In the genomic region with DNA sequence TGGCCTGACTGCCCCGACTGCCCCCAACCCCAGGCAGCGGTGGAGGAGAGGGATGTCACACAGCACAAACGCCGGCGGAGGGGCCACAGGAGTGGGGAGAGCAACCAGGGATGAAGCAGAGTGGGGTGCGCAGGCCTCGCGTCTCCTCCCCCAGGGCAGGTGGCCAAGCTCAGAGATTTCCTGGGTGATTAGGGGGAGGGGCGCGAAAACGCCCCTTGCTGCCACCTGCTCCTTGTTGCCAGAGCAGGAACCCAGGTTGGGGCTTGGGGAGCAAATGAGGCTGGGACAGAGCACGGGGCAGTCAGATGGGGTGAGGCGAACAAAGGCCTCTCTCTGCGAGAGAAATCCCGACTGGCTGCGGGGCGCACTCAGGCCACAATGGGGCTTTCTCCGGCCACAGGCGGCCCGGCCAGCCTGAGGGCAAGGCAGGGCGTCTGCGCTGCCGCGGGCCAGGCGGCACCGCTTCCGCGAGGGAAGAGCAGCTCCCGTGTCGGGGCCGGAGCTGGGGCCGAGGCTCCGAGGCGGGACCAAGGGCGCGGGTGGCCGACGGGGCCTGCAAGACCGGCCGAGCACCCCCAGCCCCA, we compare ENCODE assay signal across 2 cellular contexts.
TF ChIP-seq lines count a peak whose summit lies in the region.

No MANE protein-coding gene starts in this region.

TF ChIP-seq in SK-N-SH, 30 proteins besides CTCF, POLR2A, EP300 and RAD21:
- TF ChIP-seq, protein P1, sequence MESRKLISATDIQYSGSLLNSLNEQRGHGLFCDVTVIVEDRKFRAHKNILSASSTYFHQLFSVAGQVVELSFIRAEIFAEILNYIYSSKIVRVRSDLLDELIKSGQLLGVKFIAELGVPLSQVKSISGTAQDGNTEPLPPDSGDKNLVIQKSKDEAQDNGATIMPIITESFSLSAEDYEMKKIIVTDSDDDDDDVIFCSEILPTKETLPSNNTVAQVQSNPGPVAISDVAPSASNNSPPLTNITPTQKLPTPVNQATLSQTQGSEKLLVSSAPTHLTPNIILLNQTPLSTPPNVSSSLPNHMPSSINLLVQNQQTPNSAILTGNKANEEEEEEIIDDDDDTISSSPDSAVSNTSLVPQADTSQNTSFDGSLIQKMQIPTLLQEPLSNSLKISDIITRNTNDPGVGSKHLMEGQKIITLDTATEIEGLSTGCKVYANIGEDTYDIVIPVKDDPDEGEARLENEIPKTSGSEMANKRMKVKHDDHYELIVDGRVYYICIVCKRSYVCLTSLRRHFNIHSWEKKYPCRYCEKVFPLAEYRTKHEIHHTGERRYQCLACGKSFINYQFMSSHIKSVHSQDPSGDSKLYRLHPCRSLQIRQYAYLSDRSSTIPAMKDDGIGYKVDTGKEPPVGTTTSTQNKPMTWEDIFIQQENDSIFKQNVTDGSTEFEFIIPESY (IDR thresholded peaks at IDR 0.05; ENCODE audit: borderline replicate concordance, low read depth), result no peak
- TF ChIP-seq, protein P2, sequence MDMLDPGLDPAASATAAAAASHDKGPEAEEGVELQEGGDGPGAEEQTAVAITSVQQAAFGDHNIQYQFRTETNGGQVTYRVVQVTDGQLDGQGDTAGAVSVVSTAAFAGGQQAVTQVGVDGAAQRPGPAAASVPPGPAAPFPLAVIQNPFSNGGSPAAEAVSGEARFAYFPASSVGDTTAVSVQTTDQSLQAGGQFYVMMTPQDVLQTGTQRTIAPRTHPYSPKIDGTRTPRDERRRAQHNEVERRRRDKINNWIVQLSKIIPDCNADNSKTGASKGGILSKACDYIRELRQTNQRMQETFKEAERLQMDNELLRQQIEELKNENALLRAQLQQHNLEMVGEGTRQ (IDR thresholded peaks at IDR 0.05; ENCODE audit: borderline replicate concordance, low read depth, low read length), result no peak
- peak; percentile 56; the same call in 1 of the 2 replicates for TF ChIP-seq GATA2 (CRISPR knock-in tag; IDR thresholded peaks at IDR 0.05)

TF ChIP-seq in H1, 55 proteins besides CTCF, POLR2A, EP300 and RAD21:
- TF ChIP-seq TBP (IDR thresholded peaks at IDR 0.05; ENCODE audit: low read depth, low read length), result 0 out of 2 replicates have a peak, but pooled peaks have one; percentile 47
- peak; percentile 79 for TF ChIP-seq POLR2AphosphoS5 (IDR thresholded peaks at IDR 0.05; ENCODE audit: low read depth, low read length)
- TF ChIP-seq CBX5 (IDR thresholded peaks at IDR 0.05; ENCODE audit: low read depth, low read length), result no peak
- 0 out of 2 replicates have a peak, but pooled peaks have one; percentile 82 for TF ChIP-seq RBBP5 (IDR thresholded peaks at IDR 0.05; ENCODE audit: borderline replicate concordance, low read depth, low read length)
- 0 out of 2 replicates have a peak, but pooled peaks have one; percentile 37 for TF ChIP-seq SP1 (IDR thresholded peaks at IDR 0.05; ENCODE audit: low read depth, low read length)
- TF ChIP-seq TAF1 (IDR thresholded peaks at IDR 0.05; ENCODE audit: low read depth, low read length), result no peak; the same call in 1 of the 2 replicates
- peak; percentile 77 for TF ChIP-seq PHF8 (conservative IDR thresholded peaks at IDR 0.05; ENCODE audit: low read depth, low read length)
- TF ChIP-seq BACH1 (IDR thresholded peaks at IDR 0.05; ENCODE audit: low read length), result 0 out of 2 replicates have a peak, but pooled peaks have one; percentile 36
- peak; percentile 78 for TF ChIP-seq ASH2L (IDR thresholded peaks at IDR 0.05; ENCODE audit: low read length)
- TF ChIP-seq HDAC2 (IDR thresholded peaks at IDR 0.05; ENCODE audit: borderline replicate concordance in 1 of 2, low read depth in 2 of 2, low read length in 2 of 2), result peak in 1 of 2 experiments; percentile 56; a peak in 1 of 4 replicates
- TF ChIP-seq KDM5A (IDR thresholded peaks at IDR 0.05; ENCODE audit: low read length), result no peak
- TF ChIP-seq, protein P3, sequence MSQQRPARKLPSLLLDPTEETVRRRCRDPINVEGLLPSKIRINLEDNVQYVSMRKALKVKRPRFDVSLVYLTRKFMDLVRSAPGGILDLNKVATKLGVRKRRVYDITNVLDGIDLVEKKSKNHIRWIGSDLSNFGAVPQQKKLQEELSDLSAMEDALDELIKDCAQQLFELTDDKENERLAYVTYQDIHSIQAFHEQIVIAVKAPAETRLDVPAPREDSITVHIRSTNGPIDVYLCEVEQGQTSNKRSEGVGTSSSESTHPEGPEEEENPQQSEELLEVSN (IDR thresholded peaks at IDR 0.05), result peak; percentile 61; the same call in 1 of the 2 replicates
- TF ChIP-seq, protein P4, sequence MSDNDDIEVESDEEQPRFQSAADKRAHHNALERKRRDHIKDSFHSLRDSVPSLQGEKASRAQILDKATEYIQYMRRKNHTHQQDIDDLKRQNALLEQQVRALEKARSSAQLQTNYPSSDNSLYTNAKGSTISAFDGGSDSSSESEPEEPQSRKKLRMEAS (IDR thresholded peaks at IDR 0.05), result peak; percentile 77
- 0 out of 2 replicates have a peak, but pooled peaks have one; percentile 10 for TF ChIP-seq TCF12 (IDR thresholded peaks at IDR 0.05; ENCODE audit: low read depth, low read length)
